In genomic region chr14:20305265-20306078, GRCh38 we compare ENCODE assay signal across 8 cellular contexts. TPM values are rescaled to one million over a fixed set of nuclear protein-coding genes. Genes with fewer than 3 reads are reported as not detected.
DNase-seq lines count a peak whose midpoint lies in the region; ATAC-seq and TF ChIP-seq lines count a peak whose summit lies in the region.

A gene with protein sequence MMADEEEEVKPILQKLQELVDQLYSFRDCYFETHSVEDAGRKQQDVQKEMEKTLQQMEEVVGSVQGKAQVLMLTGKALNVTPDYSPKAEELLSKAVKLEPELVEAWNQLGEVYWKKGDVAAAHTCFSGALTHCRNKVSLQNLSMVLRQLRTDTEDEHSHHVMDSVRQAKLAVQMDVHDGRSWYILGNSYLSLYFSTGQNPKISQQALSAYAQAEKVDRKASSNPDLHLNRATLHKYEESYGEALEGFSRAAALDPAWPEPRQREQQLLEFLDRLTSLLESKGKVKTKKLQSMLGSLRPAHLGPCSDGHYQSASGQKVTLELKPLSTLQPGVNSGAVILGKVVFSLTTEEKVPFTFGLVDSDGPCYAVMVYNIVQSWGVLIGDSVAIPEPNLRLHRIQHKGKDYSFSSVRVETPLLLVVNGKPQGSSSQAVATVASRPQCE (minus strand): TSS chr14:20305951. CDS start chr14:20305937, 14 bp downstream.

- H3K36me3 ChIP-seq in kidney epithelial cell (ENCODE audit: control insufficient read depth, insufficient read depth, low read length), result peaks cover 2% of the 10 kb centered on the region

- DNase-seq in AG10803 (ENCODE audit: low read depth), result peak; percentile 89
- DNase-seq in NCI-H446 (lab: John Stamatoyannopoulos, UW), result peak; percentile 81 to 90
- DNase-seq in activated CD4-positive, CD25-positive, alpha-beta regulatory T cell treated with anti-CD3 and anti-CD28 coated beads, Interleukin-2, amount 50 U/mL, for 16 hours (ENCODE audit: low read depth, low spot score), result peak; percentile 84
- peak; percentile 83 for DNase-seq in cerebellum (ENCODE audit: low spot score)
- peak; percentile 14 for DNase-seq in kidney epithelial cell (ENCODE audit: low read depth)
- DNase-seq in stimulated activated CD4-positive, alpha-beta T cell treated with anti-CD3 and anti-CD28 coated beads, Interleukin-15, amount 100 ng/mL, for 48 hours (ENCODE audit: low read depth in 2 of 2), result peak; percentile 71 to 81

- H3K27me3 ChIP-seq in kidney epithelial cell (ENCODE audit: control insufficient read depth, insufficient read depth, low read length), result no peaks in the 10 kb centered on the region

- TF ChIP-seq CTCF in AG10803 (conservative IDR thresholded peaks at IDR 0.05; ENCODE audit: low read length) (peak; percentile 96), kidney epithelial cell (IDR thresholded peaks at IDR 0.05; ENCODE audit: insufficient read depth, low read length, poor library complexity, severe bottlenecking) (peak; percentile 95)

- peak; percentile 92 for ATAC-seq in GM19025 (IDR thresholded peaks at IDR 0.05; ENCODE audit: low read depth, unreplicated experiment)
- ATAC-seq in HG03354 (IDR thresholded peaks at IDR 0.05; ENCODE audit: poor library complexity, severe bottlenecking, unreplicated experiment), result peak; percentile 97

- peak within 1 kb of the TSS; percentile 63 for H3K4me3 ChIP-seq in AG10803 (ENCODE audit: low read length)
- peak within 1 kb of the TSS; percentile 94 for H3K4me3 ChIP-seq in kidney epithelial cell (ENCODE audit: low read depth, low read length)

RNA-seq across cellular contexts. Expression of the gene that starts here (rescaled TPM):
- total RNA-seq in cerebellum (33.8 TPM), kidney epithelial cell (10.9 and 13.3 TPM in 2 replicates)

Comparison
In these comparisons a context has a peak if more than half of its experiments do, and no peak if none do; other contexts are left out.
1. Peak in every context shown above with its lines: DNase-seq, ATAC-seq and H3K4me3 ChIP-seq.
2. DNase-seq: peak in every context shown above with its lines; median percentile 89 in AG10803; 86 in NCI-H446; 84 in activated CD4-positive, CD25-positive, alpha-beta regulatory T cell treated with anti-CD3 and anti-CD28 coated beads, Interleukin-2, amount 50 U/mL, for 16 hours; 83 in cerebellum; 76 in stimulated activated CD4-positive, alpha-beta T cell treated with anti-CD3 and anti-CD28 coated beads, Interleukin-15, amount 100 ng/mL, for 48 hours; 14 in kidney epithelial cell.